20 cellular contexts compared by ENCODE assay signal in the genomic region with DNA sequence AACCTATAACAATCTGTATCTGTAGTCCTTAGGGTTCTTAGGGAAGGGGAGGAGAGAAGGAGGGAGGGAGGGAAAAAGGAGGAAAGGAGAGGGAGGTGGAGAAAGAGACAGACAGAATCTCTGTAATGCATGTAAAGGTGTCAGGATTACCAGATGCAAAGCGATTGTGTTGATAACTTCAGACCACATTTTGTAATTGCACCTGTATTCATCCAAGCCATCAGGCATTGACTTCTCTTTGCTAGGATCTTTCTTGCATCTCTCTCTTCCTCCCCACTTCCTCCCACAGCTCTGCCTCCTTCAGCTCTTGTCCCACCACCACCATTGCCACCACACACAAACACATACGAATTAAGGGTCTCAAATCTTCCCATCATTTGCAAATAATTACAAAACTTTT.
"Had no signal": no experiment of that assay in that cellular context is flagged by ENCODE, and none has a peak within 500 bp of the region (broad histone marks: within the 10 kb centered on the region; RNA-seq: fewer than 3 reads in every experiment).

No MANE protein-coding gene starts in this region.

- FAIRE-seq: endometrium had no signal

- H3K9me3 ChIP-seq: testis had no signal

- H3K79me2 ChIP-seq: parathyroid adenoma had no signal

- H3K27me3 ChIP-seq: testis had no signal

- H3K27ac ChIP-seq: parathyroid adenoma had no signal

- DNase-seq: activated CD4-positive, alpha-beta T cell treated with anti-CD3 and anti-CD28 coated beads, Interleukin-2, amount 10 ng/mL, durations not matched to agents 7 days and 5 days; activated CD8-positive, alpha-beta T cell treated with anti-CD3 and anti-CD28 coated beads, Interleukin-2, amount 10 ng/mL, durations not matched to agents 7 days and 5 days; activated gamma-delta T cell; activated naive CD4-positive, alpha-beta T cell treated with anti-CD3 and anti-CD28 coated beads, Interleukin-2, amount 50 U/mL, for 16 hours; activated naive CD8-positive, alpha-beta T cell treated with anti-CD3 and anti-CD28 coated beads, Interleukin-2, amount 50 U/mL, for 24 hours; aorta; caudate nucleus; effector CD4-positive, alpha-beta T cell; immature natural killer cell; kidney glomerular epithelial cell; left ventricle myocardium superior; stimulated activated CD4-positive, alpha-beta T cell treated with anti-CD3 and anti-CD28 coated beads, Interleukin-15, amount 100 ng/mL, for 24 hours; stimulated activated CD4-positive, alpha-beta T cell treated with anti-CD3 and anti-CD28 coated beads, Interleukin-2, amount 100 ng/mL, for 48 hours; stimulated activated CD8-positive, alpha-beta memory T cell treated with anti-CD3 and anti-CD28 coated beads, Interleukin-4, amount 100 ng/mL, for 48 hours; stimulated activated naive B cell treated with anti-CD40 and anti-IgM and Interleukin-4, amounts not matched to agents 10 μg/mL and 1 μg/mL and 100 μg/mL, for 72 hours had no signal

- H3K9ac ChIP-seq: parathyroid adenoma had no signal

- H3K4me3 ChIP-seq: smooth muscle cell, testis had no signal

- H3K4me2 ChIP-seq: smooth muscle cell had no signal

- ATAC-seq: activated CD4-positive, CD25-positive, alpha-beta regulatory T cell treated with anti-CD3 and anti-CD28 coated beads, Interleukin-2, amount 50 U/mL, for 24 hours; activated CD8-positive, alpha-beta T cell treated with anti-CD3 and anti-CD28 coated beads, Interleukin-2, amount 10 ng/mL, durations not matched to agents 7 days and 5 days; activated naive CD8-positive, alpha-beta T cell treated with anti-CD3 and anti-CD28 coated beads, Interleukin-2, amount 50 U/mL, for 24 hours; stimulated activated naive B cell treated with anti-CD40 and anti-IgM and Interleukin-4, amounts not matched to agents 10 μg/mL and 1 μg/mL and 100 μg/mL, for 72 hours had no signal

- H3K4me1 ChIP-seq: parathyroid adenoma had no signal
